ENCODE assay signal across 26 cellular contexts in the genomic region with DNA sequence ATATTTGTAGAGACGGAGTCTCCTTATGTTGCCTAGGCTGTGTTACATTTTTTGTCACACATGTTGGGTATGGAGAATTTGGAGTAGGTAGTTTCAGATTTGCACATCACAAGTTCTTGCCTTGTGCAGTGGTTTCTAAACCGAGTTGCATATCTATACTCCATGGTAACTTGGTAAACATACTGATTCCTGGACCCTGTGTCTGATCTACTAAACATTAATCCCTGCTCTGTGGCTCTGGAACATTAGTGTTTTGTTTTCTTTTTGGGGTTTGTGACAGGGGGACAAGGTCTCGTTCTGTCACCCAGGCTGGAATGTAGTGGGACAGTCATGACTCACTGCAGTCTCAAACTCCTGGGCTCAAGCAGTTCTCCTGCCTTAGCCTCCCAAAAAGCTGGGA. TPM values are rescaled to one million over a fixed set of nuclear protein-coding genes. Genes with fewer than 3 reads are reported as not detected.
A peak's percentile ranks its signal among the peaks of the same experiment; 100 is the strongest.
DNase-seq lines count a peak whose midpoint lies in the region; ATAC-seq and TF ChIP-seq lines count a peak whose summit lies in the region.
"Had no signal": no experiment of that assay in that cellular context is flagged by ENCODE, and none has a peak within 500 bp of the region (broad histone marks: within the 10 kb centered on the region; RNA-seq: fewer than 3 reads in every experiment).

No MANE protein-coding gene starts in this region.

- TF ChIP-seq CTCF in SK-N-SH (IDR thresholded peaks at IDR 0.05) = no peak

- no peaks in the 10 kb centered on the region for H3K9me2 ChIP-seq in SK-N-SH

- no peak for TF ChIP-seq RAD21 in SK-N-SH (IDR thresholded peaks at IDR 0.05; ENCODE audit: low read length)

- no peaks in the 10 kb centered on the region for H3K9me3 ChIP-seq in SK-N-SH
- H3K9me3 ChIP-seq: heart right ventricle, right atrium auricular region, tibial nerve had no signal

- no peak overlapping the region for H3K9ac ChIP-seq in SK-N-SH

- TF ChIP-seq EP300 in SK-N-SH (IDR thresholded peaks at IDR 0.05; ENCODE audit: borderline replicate concordance in 1 of 2, low read depth in 1 of 2, low read length in 1 of 2) = no peak

- H3K36me3 ChIP-seq in SK-N-SH (replicated peaks in 1 of 2; ENCODE audit: control insufficient read depth in 1 of 2, insufficient read depth in 2 of 2, low read length in 1 of 2) = no peaks in the 10 kb centered on the region
- H3K36me3 ChIP-seq: heart right ventricle, right atrium auricular region, tibial nerve had no signal

- ATAC-seq in SK-N-SH treated with all-trans-retinoic acid at 6 μM for 48 hours = peak; percentile 42; the same call in 2 of the 3 replicates
- peak; percentile 79 for ATAC-seq in HG02973 (IDR thresholded peaks at IDR 0.05; ENCODE audit: unreplicated experiment)
- ATAC-seq: heart right ventricle; left colon; naive thymus-derived CD4-positive, alpha-beta T cell; PC-3; stimulated activated naive CD8-positive, alpha-beta T cell treated with anti-CD3 and anti-CD28 coated beads, Interleukin-15, Interleukin-2, amounts not matched to agents 100 U/mL and 50 U/mL, for 24 hours had no signal

- H3K4me3 ChIP-seq in SK-N-SH (ENCODE audit: low read depth in 2 of 2, low read length in 1 of 2) = no peak overlapping the region
- H3K4me3 ChIP-seq: heart right ventricle, right atrium auricular region, tibial nerve had no signal

- POLR2A ChIA-PET in SK-N-SH (lab: Yijun Ruan, JAX) = no interaction called here

- H3K4me1 ChIP-seq in SK-N-SH (ENCODE audit: control insufficient read depth in 1 of 2, insufficient read depth in 2 of 2, low read depth in 1 of 2, low read length in 1 of 2) = peaks cover 17 to 42% of the 10 kb centered on the region in 2 experiments; a peak in 3 of 4 replicates

- H3K4me2 ChIP-seq in SK-N-SH = no peak overlapping the region

- H4K20me1 ChIP-seq in SK-N-SH (ENCODE audit: insufficient read depth) = peaks cover 27% of the 10 kb centered on the region; the same call in 1 of the 2 replicates

- H3K79me2 ChIP-seq in SK-N-SH (ENCODE audit: insufficient read depth) = peaks cover 63% of the 10 kb centered on the region

- CTCF ChIA-PET in SK-N-SH (lab: Yijun Ruan, JAX) = interaction anchor here (0.7 to 1.3 kb wide), 2 partner anchors 34 to 54 kb away, joined by 3 read pairs; no protein-coding TSS in a partner anchor

- peak overlapping the region in 1 of 2 experiments; percentile 87; a peak in 2 of 4 replicates for H3K27ac ChIP-seq in SK-N-SH (ENCODE audit: low read depth in 2 of 2, low read length in 1 of 2)
- H3K27ac ChIP-seq: 22Rv1, epithelial cell of prostate, heart right ventricle, right atrium auricular region, tibial nerve had no signal

- no peak for DNase-seq in SK-N-SH
- peak; percentile 33 for DNase-seq in astrocyte of the hippocampus (ENCODE audit: low read depth, low spot score)
- DNase-seq in NCI-H2196 (lab: John Stamatoyannopoulos, UW; ENCODE audit: unreplicated experiment) = no peak
- no peak for DNase-seq in kidney glomerular epithelial cell (lab: John Stamatoyannopoulos, UW)
- DNase-seq in GM03348 (ENCODE audit: low spot score) = no peak
- no peak for DNase-seq in NCI-H446 (lab: John Stamatoyannopoulos, UW)
- DNase-seq: activated CD4-positive, alpha-beta T cell treated with anti-CD3 and anti-CD28 coated beads for 48 hours; anterior cingulate cortex; central memory CD4-positive, alpha-beta T cell; H9; heart right ventricle; left colon; naive thymus-derived CD4-positive, alpha-beta T cell; NCI-H1092; NCI-H2029; NCI-H345; PC-3; SIG-M5; stimulated activated CD4-positive, alpha-beta T cell treated with anti-CD3 and anti-CD28 coated beads, Interleukin-4, amount 100 ng/mL, for 24 hours; stimulated activated naive CD8-positive, alpha-beta T cell treated with anti-CD3 and anti-CD28 coated beads, Interleukin-15, Interleukin-2, amounts not matched to agents 100 U/mL and 50 U/mL, for 24 hours had no signal

- H2AFZ ChIP-seq in SK-N-SH (ENCODE audit: low read depth) = no peak overlapping the region

- H3K27me3 ChIP-seq in SK-N-SH (ENCODE audit: insufficient read depth) = no peaks in the 10 kb centered on the region
- H3K27me3 ChIP-seq: heart right ventricle, right atrium auricular region, tibial nerve had no signal

- 76% methylated on average over 3 of the region's 3 CpGs for WGBS in SK-N-SH (ENCODE audit: low lambda C conversion rate)

- H3F3A ChIP-seq in SK-N-SH (replicated peaks; ENCODE audit: insufficient read depth) = no peaks in the 10 kb centered on the region

TF ChIP-seq in SK-N-SH treated with all-trans-retinoic acid at 6 μM for 48 hours, 23 proteins besides CTCF, POLR2A, EP300 and RAD21:
- TF ChIP-seq ZFP3 (CRISPR knock-in tag; IDR thresholded peaks at IDR 0.05) (no peak), SNAI2 (CRISPR knock-in tag; IDR thresholded peaks at IDR 0.05) (no peak), ZNF8 (CRISPR knock-in tag; IDR thresholded peaks at IDR 0.05) (no peak)

TF ChIP-seq in SK-N-SH, 30 proteins besides CTCF, POLR2A, EP300 and RAD21:
- TF ChIP-seq RCOR1 (IDR thresholded peaks at IDR 0.05; ENCODE audit: low read length) (no peak), TCF12 (IDR thresholded peaks at IDR 0.05) (no peak), FOXM1 (IDR thresholded peaks at IDR 0.05; ENCODE audit: low read depth) (no peak), JUND (IDR thresholded peaks at IDR 0.05) (no peak), NRF1 (IDR thresholded peaks at IDR 0.05; ENCODE audit: low read depth, low read length) (no peak), NFIC (IDR thresholded peaks at IDR 0.05; ENCODE audit: borderline replicate concordance) (no peak), TAF1 (IDR thresholded peaks at IDR 0.05; ENCODE audit: borderline replicate concordance, low read depth, low read length) (no peak), IRF3 (IDR thresholded peaks at IDR 0.05; ENCODE audit: low read depth, low read length) (no peak), ELF1 (IDR thresholded peaks at IDR 0.05) (no peak), TEAD4 (IDR thresholded peaks at IDR 0.05; ENCODE audit: borderline replicate concordance, insufficient read depth) (no peak), FOSL2 (IDR thresholded peaks at IDR 0.05; ENCODE audit: borderline replicate concordance, low read depth) (no peak), USF2 (IDR thresholded peaks at IDR 0.05; ENCODE audit: borderline replicate concordance, low read depth, low read length) (no peak), MAX (IDR thresholded peaks at IDR 0.05; ENCODE audit: low read depth) (no peak), SIN3A (IDR thresholded peaks at IDR 0.05; ENCODE audit: borderline replicate concordance, low read depth, low read length) (no peak), RXRA (IDR thresholded peaks at IDR 0.05; ENCODE audit: borderline replicate concordance, low read depth) (no peak)

RNA-seq across cellular contexts. Expression of gene AUTS2, which starts 24.7 kb away (rescaled TPM):
- polyA plus RNA-seq in SK-N-SH (2012; rRNA removed) = 7.8 and 15.6 TPM in 2 replicates
- 6.6 and 8.9 TPM in 2 replicates for polyA plus RNA-seq in SK-N-SH (2012; cell fraction: cytosol; rRNA removed)
- 77.7 and 103 TPM in 2 replicates for polyA plus RNA-seq in SK-N-SH (2012; cell fraction: nucleus; rRNA removed)
